ENCODE assay signal across 1 cellular context in the genomic region with DNA sequence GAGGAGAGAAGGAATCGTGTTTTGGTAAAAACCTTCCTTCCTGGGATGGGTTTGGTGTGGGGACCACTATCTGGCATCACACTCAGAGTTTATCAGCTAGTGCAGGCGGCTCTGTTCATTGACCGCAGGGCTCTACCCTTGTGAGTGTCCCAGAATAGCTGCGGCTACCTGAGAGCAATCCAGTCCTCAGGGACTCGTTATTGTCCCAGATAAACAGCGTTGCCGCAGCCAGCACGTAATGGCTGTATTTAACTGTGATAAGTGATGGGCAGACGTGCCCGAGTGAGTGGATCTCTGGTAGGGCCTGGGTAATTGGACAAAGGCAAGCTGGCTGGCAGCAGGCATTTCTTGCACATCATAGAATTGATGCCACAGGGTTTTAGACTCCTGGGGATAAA.
TF ChIP-seq lines count a peak whose summit lies in the region.

No MANE protein-coding gene starts in this region.

TF ChIP-seq in K562, 482 proteins besides CTCF, POLR2A, EP300 and RAD21 (continued from another document):
- TF ChIP-seq, protein P1, sequence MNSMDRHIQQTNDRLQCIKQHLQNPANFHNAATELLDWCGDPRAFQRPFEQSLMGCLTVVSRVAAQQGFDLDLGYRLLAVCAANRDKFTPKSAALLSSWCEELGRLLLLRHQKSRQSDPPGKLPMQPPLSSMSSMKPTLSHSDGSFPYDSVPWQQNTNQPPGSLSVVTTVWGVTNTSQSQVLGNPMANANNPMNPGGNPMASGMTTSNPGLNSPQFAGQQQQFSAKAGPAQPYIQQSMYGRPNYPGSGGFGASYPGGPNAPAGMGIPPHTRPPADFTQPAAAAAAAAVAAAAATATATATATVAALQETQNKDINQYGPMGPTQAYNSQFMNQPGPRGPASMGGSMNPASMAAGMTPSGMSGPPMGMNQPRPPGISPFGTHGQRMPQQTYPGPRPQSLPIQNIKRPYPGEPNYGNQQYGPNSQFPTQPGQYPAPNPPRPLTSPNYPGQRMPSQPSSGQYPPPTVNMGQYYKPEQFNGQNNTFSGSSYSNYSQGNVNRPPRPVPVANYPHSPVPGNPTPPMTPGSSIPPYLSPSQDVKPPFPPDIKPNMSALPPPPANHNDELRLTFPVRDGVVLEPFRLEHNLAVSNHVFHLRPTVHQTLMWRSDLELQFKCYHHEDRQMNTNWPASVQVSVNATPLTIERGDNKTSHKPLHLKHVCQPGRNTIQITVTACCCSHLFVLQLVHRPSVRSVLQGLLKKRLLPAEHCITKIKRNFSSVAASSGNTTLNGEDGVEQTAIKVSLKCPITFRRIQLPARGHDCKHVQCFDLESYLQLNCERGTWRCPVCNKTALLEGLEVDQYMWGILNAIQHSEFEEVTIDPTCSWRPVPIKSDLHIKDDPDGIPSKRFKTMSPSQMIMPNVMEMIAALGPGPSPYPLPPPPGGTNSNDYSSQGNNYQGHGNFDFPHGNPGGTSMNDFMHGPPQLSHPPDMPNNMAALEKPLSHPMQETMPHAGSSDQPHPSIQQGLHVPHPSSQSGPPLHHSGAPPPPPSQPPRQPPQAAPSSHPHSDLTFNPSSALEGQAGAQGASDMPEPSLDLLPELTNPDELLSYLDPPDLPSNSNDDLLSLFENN (IDR thresholded peaks at IDR 0.05; ENCODE audit: low read depth in 2 of 2, low read length in 2 of 2) = 0 out of 4 replicates have a peak, but pooled peaks of 1 of the 2 experiments have one; percentile 42
- no peak for TF ChIP-seq PRPF4 (IDR thresholded peaks at IDR 0.05; ENCODE audit: insufficient read depth, low read depth, low read length, poor library complexity, severe bottlenecking)
- no peak for TF ChIP-seq SMARCA5 (IDR thresholded peaks at IDR 0.05)
- TF ChIP-seq, protein P2, sequence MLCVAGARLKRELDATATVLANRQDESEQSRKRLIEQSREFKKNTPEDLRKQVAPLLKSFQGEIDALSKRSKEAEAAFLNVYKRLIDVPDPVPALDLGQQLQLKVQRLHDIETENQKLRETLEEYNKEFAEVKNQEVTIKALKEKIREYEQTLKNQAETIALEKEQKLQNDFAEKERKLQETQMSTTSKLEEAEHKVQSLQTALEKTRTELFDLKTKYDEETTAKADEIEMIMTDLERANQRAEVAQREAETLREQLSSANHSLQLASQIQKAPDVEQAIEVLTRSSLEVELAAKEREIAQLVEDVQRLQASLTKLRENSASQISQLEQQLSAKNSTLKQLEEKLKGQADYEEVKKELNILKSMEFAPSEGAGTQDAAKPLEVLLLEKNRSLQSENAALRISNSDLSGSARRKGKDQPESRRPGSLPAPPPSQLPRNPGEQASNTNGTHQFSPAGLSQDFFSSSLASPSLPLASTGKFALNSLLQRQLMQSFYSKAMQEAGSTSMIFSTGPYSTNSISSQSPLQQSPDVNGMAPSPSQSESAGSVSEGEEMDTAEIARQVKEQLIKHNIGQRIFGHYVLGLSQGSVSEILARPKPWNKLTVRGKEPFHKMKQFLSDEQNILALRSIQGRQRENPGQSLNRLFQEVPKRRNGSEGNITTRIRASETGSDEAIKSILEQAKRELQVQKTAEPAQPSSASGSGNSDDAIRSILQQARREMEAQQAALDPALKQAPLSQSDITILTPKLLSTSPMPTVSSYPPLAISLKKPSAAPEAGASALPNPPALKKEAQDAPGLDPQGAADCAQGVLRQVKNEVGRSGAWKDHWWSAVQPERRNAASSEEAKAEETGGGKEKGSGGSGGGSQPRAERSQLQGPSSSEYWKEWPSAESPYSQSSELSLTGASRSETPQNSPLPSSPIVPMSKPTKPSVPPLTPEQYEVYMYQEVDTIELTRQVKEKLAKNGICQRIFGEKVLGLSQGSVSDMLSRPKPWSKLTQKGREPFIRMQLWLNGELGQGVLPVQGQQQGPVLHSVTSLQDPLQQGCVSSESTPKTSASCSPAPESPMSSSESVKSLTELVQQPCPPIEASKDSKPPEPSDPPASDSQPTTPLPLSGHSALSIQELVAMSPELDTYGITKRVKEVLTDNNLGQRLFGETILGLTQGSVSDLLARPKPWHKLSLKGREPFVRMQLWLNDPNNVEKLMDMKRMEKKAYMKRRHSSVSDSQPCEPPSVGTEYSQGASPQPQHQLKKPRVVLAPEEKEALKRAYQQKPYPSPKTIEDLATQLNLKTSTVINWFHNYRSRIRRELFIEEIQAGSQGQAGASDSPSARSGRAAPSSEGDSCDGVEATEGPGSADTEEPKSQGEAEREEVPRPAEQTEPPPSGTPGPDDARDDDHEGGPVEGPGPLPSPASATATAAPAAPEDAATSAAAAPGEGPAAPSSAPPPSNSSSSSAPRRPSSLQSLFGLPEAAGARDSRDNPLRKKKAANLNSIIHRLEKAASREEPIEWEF (CRISPR knock-in tag; IDR thresholded peaks at IDR 0.05) = no peak
- TF ChIP-seq ZNF197 (CRISPR knock-in tag; IDR thresholded peaks at IDR 0.05; ENCODE audit: low read depth) = no peak
- no peak for TF ChIP-seq ATF6 (CRISPR knock-in tag; IDR thresholded peaks at IDR 0.05)
- TF ChIP-seq ZNF146 (CRISPR knock-in tag; IDR thresholded peaks at IDR 0.05; ENCODE audit: unreplicated experiment) = no peak
- TF ChIP-seq LEF1 (IDR thresholded peaks at IDR 0.05) = no peak
- TF ChIP-seq, protein P3, sequence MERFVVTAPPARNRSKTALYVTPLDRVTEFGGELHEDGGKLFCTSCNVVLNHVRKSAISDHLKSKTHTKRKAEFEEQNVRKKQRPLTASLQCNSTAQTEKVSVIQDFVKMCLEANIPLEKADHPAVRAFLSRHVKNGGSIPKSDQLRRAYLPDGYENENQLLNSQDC (CRISPR knock-in tag; IDR thresholded peaks at IDR 0.05) = no peak
- TF ChIP-seq SMARCB1 (IDR thresholded peaks at IDR 0.05; ENCODE audit: insufficient read length, low read depth) = no peak
- no peak for TF ChIP-seq TCF7L2 (IDR thresholded peaks at IDR 0.05; ENCODE audit: low read depth, low read length)
TF ChIP-seq in K562: peak in this region for 50.
